11 cellular contexts compared by ENCODE assay signal in genomic region chr21:28283652-28284490, GRCh38.
A peak's percentile ranks its signal among the peaks of the same experiment; 100 is the strongest.
DNase-seq lines count a peak whose midpoint lies in the region; ATAC-seq and TF ChIP-seq lines count a peak whose summit lies in the region.
"Had no signal": no experiment of that assay in that cellular context is flagged by ENCODE, and none has a peak within 500 bp of the region (broad histone marks: within the 10 kb centered on the region; RNA-seq: fewer than 3 reads in every experiment).

No MANE protein-coding gene starts in this region.

- peaks cover under 1% of the 10 kb centered on the region for H3K36me3 Mint-ChIP-seq in glutamatergic neuron (ENCODE audit: unreplicated experiment)

- H3K27ac Mint-ChIP-seq in glutamatergic neuron (ENCODE audit: unreplicated experiment), result no peak overlapping the region

- in situ Hi-C loops in Caki2 (cut with HindIII; ENCODE audit: low pct_unique_long_range_greater_than_20kb, low sequenced_read_pairs), result no loop called here
- in situ Hi-C loops in ACHN (cut with HindIII; ENCODE audit: low pct_ligation_motif_present, low pct_unique_long_range_greater_than_20kb, low sequenced_read_pairs), result no loop called here

- H3K9me3 Mint-ChIP-seq in glutamatergic neuron (ENCODE audit: unreplicated experiment), result no peaks in the 10 kb centered on the region

- no peak overlapping the region for H3K4me3 Mint-ChIP-seq in glutamatergic neuron (ENCODE audit: unreplicated experiment)

- TF ChIP-seq CTCF in foreskin fibroblast (IDR thresholded peaks at IDR 0.05; ENCODE audit: low read depth, low read length) (no peak), omental fat pad (IDR thresholded peaks at IDR 0.05) (no peak), glutamatergic neuron (IDR thresholded peaks at IDR 0.05; ENCODE audit: partially characterized antibody, unreplicated experiment) (no peak)

- ATAC-seq in omental fat pad (ENCODE audit: low FRiP score) (peak; percentile 64), HG03108 (IDR thresholded peaks at IDR 0.05; ENCODE audit: unreplicated experiment) (no peak), HG03095 (IDR thresholded peaks at IDR 0.05; ENCODE audit: unreplicated experiment) (no peak)
- ATAC-seq: activated CD4-positive, CD25-positive, alpha-beta regulatory T cell treated with anti-CD3 and anti-CD28 coated beads, Interleukin-2, amount 50 U/mL, for 24 hours had no signal

- DNase-seq in Caki2 (ENCODE audit: low read depth) (peak; percentile 80), RPMI7951 (ENCODE audit: low read depth) (peak; percentile 43), foreskin fibroblast (peak; percentile 93 to 94), omental fat pad (ENCODE audit: low spot score) (no peak), glutamatergic neuron (no peak), ACHN (no peak)
- DNase-seq: amygdala, OCI-M1 had no signal

- H3K4me1 Mint-ChIP-seq in glutamatergic neuron (ENCODE audit: low read depth, unreplicated experiment), result no peaks in the 10 kb centered on the region

- H3K4me3 ChIP-seq in foreskin fibroblast (ENCODE audit: low read depth in 1 of 2, low read length in 2 of 2), result no peak overlapping the region

- H3K27me3 Mint-ChIP-seq in glutamatergic neuron (ENCODE audit: unreplicated experiment), result peaks cover 2% of the 10 kb centered on the region

Comparison
In these comparisons a context has a peak if more than half of its experiments do, and no peak if none do; other contexts are left out.
1. DNase-seq: peak in Caki2 (single experiment), RPMI7951 (single experiment) and foreskin fibroblast (2 of 2); none in omental fat pad (single experiment), glutamatergic neuron (single experiment) and ACHN (single experiment).